ENCODE assay signal across 8 cellular contexts in the genomic region with DNA sequence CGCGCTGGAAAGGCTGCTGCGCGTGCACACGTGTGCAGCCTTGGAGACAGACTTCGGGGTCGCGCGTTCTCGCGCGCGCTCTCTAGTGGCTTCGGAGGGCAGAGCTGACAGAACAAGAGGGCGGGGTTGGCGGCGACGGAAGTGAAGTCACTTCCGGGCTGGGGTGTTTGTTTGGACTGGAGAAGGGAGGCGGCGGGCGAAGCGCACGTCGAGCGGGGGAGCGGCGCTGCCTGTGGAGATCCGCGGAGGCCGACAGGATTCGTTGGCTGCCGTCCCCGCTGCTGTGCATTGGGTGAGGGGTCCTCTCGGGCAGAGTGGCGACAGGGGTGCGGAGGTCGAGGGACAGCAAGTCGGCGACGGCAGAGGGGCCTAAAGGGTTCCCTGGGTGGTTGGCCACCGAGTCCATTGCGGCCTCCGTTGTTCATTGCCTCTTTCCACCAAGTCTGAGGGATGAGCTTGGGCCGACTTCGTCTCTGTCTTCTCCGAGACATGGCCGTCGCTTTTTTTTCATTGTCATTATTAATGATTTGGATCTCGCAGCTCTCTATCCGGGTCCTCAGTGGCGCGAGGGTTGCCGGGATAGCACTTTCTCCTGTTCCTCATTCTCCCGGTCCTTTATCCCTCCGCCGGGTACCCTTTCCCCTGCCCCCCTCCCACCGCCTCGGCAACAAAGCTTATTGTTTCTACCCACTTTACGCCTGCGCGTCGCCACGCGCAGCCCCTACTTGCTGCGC. TPM values are rescaled to one million over a fixed set of nuclear protein-coding genes. Genes with fewer than 3 reads are reported as not detected.
DNase-seq lines count a peak whose midpoint lies in the region; ATAC-seq and TF ChIP-seq lines count a peak whose summit lies in the region.

A gene with protein sequence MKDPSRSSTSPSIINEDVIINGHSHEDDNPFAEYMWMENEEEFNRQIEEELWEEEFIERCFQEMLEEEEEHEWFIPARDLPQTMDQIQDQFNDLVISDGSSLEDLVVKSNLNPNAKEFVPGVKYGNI (plus strand): TSS at position 166 of the 734 bp plus-strand sequence. CDS start 21,931 bp downstream, outside the sequence.

- ATAC-seq in GM21381 (IDR thresholded peaks at IDR 0.05; ENCODE audit: unreplicated experiment), result peak; percentile 94
- ATAC-seq in activated CD8-positive, alpha-beta memory T cell treated with anti-CD3 and anti-CD28 coated beads, Interleukin-2, amount 10 ng/mL, durations not matched to agents 7 days and 5 days, result peak; percentile 92

- H3K27ac ChIP-seq in HUES48 (ENCODE audit: low read depth, low read length), result peak within 1 kb of the TSS; percentile 100
- H3K27ac ChIP-seq in endodermal cell (ENCODE audit: low read depth, low read length), result peak within 1 kb of the TSS; percentile 100

- H3K4me1 ChIP-seq in HUES48 (ENCODE audit: control insufficient read depth, insufficient read depth, low read length), result peaks cover 8% of the 10 kb centered on the region
- no peaks in the 10 kb centered on the region for H3K4me1 ChIP-seq in NT2/D1 (ENCODE audit: insufficient read depth, insufficient read length)
- H3K4me1 ChIP-seq in endodermal cell (ENCODE audit: control insufficient read depth, insufficient read depth, low read length), result no peaks in the 10 kb centered on the region

- H3K27me3 Mint-ChIP-seq in Calu3 (ENCODE audit: unreplicated experiment) (no peaks in the 10 kb centered on the region), endodermal cell (ENCODE audit: insufficient read depth) (peaks cover 3% of the 10 kb centered on the region)
- no peaks in the 10 kb centered on the region for H3K27me3 Mint-ChIP-seq in activated CD8-positive, alpha-beta memory T cell treated with anti-CD3 and anti-CD28 coated beads, Interleukin-2, amount 10 ng/mL, durations not matched to agents 7 days and 5 days

- DNase-seq in Calu3 (peak; percentile 98), NT2/D1 (ENCODE audit: low read depth, low spot score) (peak; percentile 94), endodermal cell (peak; percentile 99), mesenteric fat pad (ENCODE audit: low spot score) (peak; percentile 99)
- DNase-seq in activated CD8-positive, alpha-beta memory T cell treated with anti-CD3 and anti-CD28 coated beads, Interleukin-2, amount 10 ng/mL, durations not matched to agents 7 days and 5 days, result peak; percentile 98
- DNase-seq in stimulated activated CD8-positive, alpha-beta memory T cell treated with anti-CD3 and anti-CD28 coated beads, Interleukin-15, amount 100 ng/mL, for 24 hours (ENCODE audit: low read depth), result peak; percentile 91

- intact Hi-C loops in Calu3 (cut with micrococcal nuclease; ENCODE audit: unreplicated experiment), result loop anchor here (5.0 kb wide), 1 partner anchor 50 kb away; no protein-coding TSS in a partner anchor

- H3K9me3 Mint-ChIP-seq in Calu3 (ENCODE audit: low read depth, unreplicated experiment), result no peaks in the 10 kb centered on the region
- H3K9me3 Mint-ChIP-seq in activated CD8-positive, alpha-beta memory T cell treated with anti-CD3 and anti-CD28 coated beads, Interleukin-2, amount 10 ng/mL, durations not matched to agents 7 days and 5 days (ENCODE audit: low read depth), result no peaks in the 10 kb centered on the region
- H3K9me3 Mint-ChIP-seq in endodermal cell, result no peaks in the 10 kb centered on the region

- H3K27ac Mint-ChIP-seq in Calu3 (ENCODE audit: unreplicated experiment) (peak within 1 kb of the TSS; percentile 90), endodermal cell (peak within 1 kb of the TSS; percentile 100)
- H3K27ac Mint-ChIP-seq in activated CD8-positive, alpha-beta memory T cell treated with anti-CD3 and anti-CD28 coated beads, Interleukin-2, amount 10 ng/mL, durations not matched to agents 7 days and 5 days, result peak within 1 kb of the TSS; percentile 99

- H3K36me3 Mint-ChIP-seq in Calu3 (ENCODE audit: insufficient read depth, unreplicated experiment) (peaks cover 52% of the 10 kb centered on the region), endodermal cell (ENCODE audit: low read depth) (peaks cover 27% of the 10 kb centered on the region)
- H3K36me3 Mint-ChIP-seq in activated CD8-positive, alpha-beta memory T cell treated with anti-CD3 and anti-CD28 coated beads, Interleukin-2, amount 10 ng/mL, durations not matched to agents 7 days and 5 days, result peaks cover 21% of the 10 kb centered on the region

- H3K4me3 ChIP-seq in HUES48 (ENCODE audit: low read depth, low read length) (peak within 1 kb of the TSS; percentile 99), NT2/D1 (ENCODE audit: insufficient read length, low read depth) (peak within 1 kb of the TSS; percentile 99), endodermal cell (ENCODE audit: low read length) (peak within 1 kb of the TSS; percentile 88)

- TSS peak; percentile 97 for BruUV-seq in Calu3 (replicated peaks; lab: Mats Ljungman, UMichigan)

- no peaks in the 10 kb centered on the region for H3K27me3 ChIP-seq in HUES48 (ENCODE audit: control insufficient read depth, insufficient read depth, low read length)
- H3K27me3 ChIP-seq in NT2/D1 (ENCODE audit: insufficient read depth, insufficient read length), result no peaks in the 10 kb centered on the region
- H3K27me3 ChIP-seq in endodermal cell (ENCODE audit: control insufficient read depth, insufficient read depth, low read length, poor library complexity, severe bottlenecking), result no peaks in the 10 kb centered on the region

- peak within 1 kb of the TSS; percentile 83 for H3K4me3 Mint-ChIP-seq in Calu3 (ENCODE audit: low read depth, unreplicated experiment)
- H3K4me3 Mint-ChIP-seq in activated CD8-positive, alpha-beta memory T cell treated with anti-CD3 and anti-CD28 coated beads, Interleukin-2, amount 10 ng/mL, durations not matched to agents 7 days and 5 days, result peak within 1 kb of the TSS; percentile 100
- H3K4me3 Mint-ChIP-seq in endodermal cell, result peak within 1 kb of the TSS; percentile 99

- CTCF ChIA-PET in Calu3 (lab: Charles Lee), result interaction anchor here (0.6 to 1.7 kb wide), 12 partner anchors 14 to 766 kb away, joined by 3 to 12 read pairs (median 4); a partner anchor contains a TSS
- CTCF ChIA-PET in activated CD8-positive, alpha-beta memory T cell treated with anti-CD3 and anti-CD28 coated beads, Interleukin-2, amount 10 ng/mL, durations not matched to agents 7 days and 5 days (lab: Charles Lee), result interaction anchor here (0.6 to 3.5 kb wide), 32 partner anchors 10 to 552 kb away, joined by 3 to 31 read pairs (median 4); a partner anchor contains a TSS

- 0% methylated on average over 21 to 66 of the region's 66 CpGs for WGBS in endodermal cell (ENCODE audit: insufficient coverage in 1 of 2, insufficient read length in 1 of 2), 2 experiments

- H3K36me3 ChIP-seq in HUES48 (ENCODE audit: control insufficient read depth, insufficient read depth, low read length) (peaks cover 8% of the 10 kb centered on the region), NT2/D1 (ENCODE audit: insufficient read depth, insufficient read length, low read length) (peaks cover 5% of the 10 kb centered on the region), endodermal cell (ENCODE audit: control insufficient read depth, insufficient read depth, low read length) (peaks cover 24% of the 10 kb centered on the region)

- H3K9ac ChIP-seq in HUES48 (ENCODE audit: low read depth, low read length), result peak within 1 kb of the TSS; percentile 99
- H3K9ac ChIP-seq in NT2/D1 (ENCODE audit: insufficient read length, low read depth), result peak within 1 kb of the TSS; percentile 98
- peak within 1 kb of the TSS; percentile 99 for H3K9ac ChIP-seq in endodermal cell (ENCODE audit: extremely low read depth, low read length, poor library complexity, severe bottlenecking)

- H3K9me3 ChIP-seq in HUES48 (ENCODE audit: control insufficient read depth, insufficient read depth, low read length) (no peaks in the 10 kb centered on the region), NT2/D1 (ENCODE audit: insufficient read depth, low read length) (no peaks in the 10 kb centered on the region), endodermal cell (ENCODE audit: control insufficient read depth, low read length) (no peaks in the 10 kb centered on the region)

- H3K4me1 Mint-ChIP-seq in Calu3 (ENCODE audit: low read depth, unreplicated experiment), result peaks cover 14% of the 10 kb centered on the region
- peaks cover 43% of the 10 kb centered on the region for H3K4me1 Mint-ChIP-seq in activated CD8-positive, alpha-beta memory T cell treated with anti-CD3 and anti-CD28 coated beads, Interleukin-2, amount 10 ng/mL, durations not matched to agents 7 days and 5 days
- peaks cover 15% of the 10 kb centered on the region for H3K4me1 Mint-ChIP-seq in endodermal cell

- peak; percentile 78 for TF ChIP-seq CTCF in Calu3 (IDR thresholded peaks at IDR 0.05; ENCODE audit: unreplicated experiment)
- TF ChIP-seq CTCF in endodermal cell (conservative IDR thresholded peaks at IDR 0.05), result peak; percentile 76

RNA-seq across cellular contexts. Expression of the gene that starts here (rescaled TPM):
- total RNA-seq in Calu3 (2022) (73.0 and 81.2 TPM in 2 replicates), endodermal cell (100 to 1,000 TPM; 128 to 142 TPM), mesenteric fat pad (79.3 TPM)
- total RNA-seq in activated CD8-positive, alpha-beta memory T cell treated with anti-CD3 and anti-CD28 coated beads, Interleukin-2, amount 10 ng/mL, durations not matched to agents 7 days and 5 days, result 100 to 1,000 TPM in 1 of 2 experiments, 10 to 100 TPM in 1; 83.4 to 112 TPM
- polyA plus RNA-seq in endodermal cell (2013, experiment 1 of 2), result 193 TPM
- 186 TPM for polyA plus RNA-seq in endodermal cell (2013, experiment 2 of 2)

Comparison
In these comparisons a context has a peak if more than half of its experiments do, and no peak if none do; other contexts are left out.
1. Peak in every context shown above with its lines: DNase-seq, ATAC-seq, H3K4me3 ChIP-seq and H3K27ac ChIP-seq.